In the genomic region with DNA sequence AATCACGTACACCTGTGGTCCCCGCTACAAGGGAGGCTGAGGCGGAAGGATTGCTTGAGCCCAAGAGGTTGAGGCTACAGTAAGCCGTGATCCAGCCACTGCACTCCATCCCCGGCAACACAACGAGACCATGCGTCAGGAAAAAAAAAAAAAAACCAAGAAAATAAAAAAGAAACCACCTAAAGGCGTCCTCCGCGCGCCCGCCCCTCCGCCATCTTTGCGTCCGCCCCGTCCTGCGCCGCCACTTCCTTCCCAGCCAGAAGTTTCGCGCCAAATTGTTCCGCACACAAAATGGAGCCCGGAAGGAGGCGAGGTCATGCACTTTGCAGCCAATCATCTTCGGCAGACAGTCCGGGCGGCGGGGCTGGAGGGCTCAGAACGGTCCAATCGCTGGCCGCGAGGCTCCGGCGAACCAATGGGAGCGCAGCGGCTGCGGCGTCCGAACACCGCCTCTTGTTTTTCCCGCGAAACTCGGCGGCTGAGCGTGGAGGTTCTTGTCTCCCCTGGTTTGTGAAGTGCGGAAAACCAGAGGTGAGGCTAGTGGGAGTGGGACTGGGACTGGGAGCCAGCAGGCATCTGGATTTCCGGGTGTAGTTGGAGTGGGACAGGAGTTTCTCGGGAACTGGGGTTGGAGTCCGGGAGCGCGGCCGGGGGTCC, we compare ENCODE assay signal across 1 cellular context.
A peak's percentile ranks its signal among the peaks of the same experiment; 100 is the strongest.
TF ChIP-seq lines count a peak whose summit lies in the region.

MCM5 (plus strand) TSS at position 463 of the 657 bp plus-strand sequence. CDS start 299 bp downstream, outside the sequence.

TF ChIP-seq in HepG2, 621 proteins besides CTCF, POLR2A, EP300 and RAD21 (continued from another document and continues in another):
- TF ChIP-seq ETV5 (CRISPR knock-in tag; IDR thresholded peaks at IDR 0.05; ENCODE audit: borderline replicate concordance) = peak; percentile 66; the same call in 1 of the 2 replicates
- peak; percentile 60; the same call in 1 of the 2 replicates for TF ChIP-seq ZNF136 (CRISPR knock-in tag; IDR thresholded peaks at IDR 0.05; ENCODE audit: low read depth)
- TF ChIP-seq NBN (conservative IDR thresholded peaks at IDR 0.05) = no peak
- TF ChIP-seq, protein P1, sequence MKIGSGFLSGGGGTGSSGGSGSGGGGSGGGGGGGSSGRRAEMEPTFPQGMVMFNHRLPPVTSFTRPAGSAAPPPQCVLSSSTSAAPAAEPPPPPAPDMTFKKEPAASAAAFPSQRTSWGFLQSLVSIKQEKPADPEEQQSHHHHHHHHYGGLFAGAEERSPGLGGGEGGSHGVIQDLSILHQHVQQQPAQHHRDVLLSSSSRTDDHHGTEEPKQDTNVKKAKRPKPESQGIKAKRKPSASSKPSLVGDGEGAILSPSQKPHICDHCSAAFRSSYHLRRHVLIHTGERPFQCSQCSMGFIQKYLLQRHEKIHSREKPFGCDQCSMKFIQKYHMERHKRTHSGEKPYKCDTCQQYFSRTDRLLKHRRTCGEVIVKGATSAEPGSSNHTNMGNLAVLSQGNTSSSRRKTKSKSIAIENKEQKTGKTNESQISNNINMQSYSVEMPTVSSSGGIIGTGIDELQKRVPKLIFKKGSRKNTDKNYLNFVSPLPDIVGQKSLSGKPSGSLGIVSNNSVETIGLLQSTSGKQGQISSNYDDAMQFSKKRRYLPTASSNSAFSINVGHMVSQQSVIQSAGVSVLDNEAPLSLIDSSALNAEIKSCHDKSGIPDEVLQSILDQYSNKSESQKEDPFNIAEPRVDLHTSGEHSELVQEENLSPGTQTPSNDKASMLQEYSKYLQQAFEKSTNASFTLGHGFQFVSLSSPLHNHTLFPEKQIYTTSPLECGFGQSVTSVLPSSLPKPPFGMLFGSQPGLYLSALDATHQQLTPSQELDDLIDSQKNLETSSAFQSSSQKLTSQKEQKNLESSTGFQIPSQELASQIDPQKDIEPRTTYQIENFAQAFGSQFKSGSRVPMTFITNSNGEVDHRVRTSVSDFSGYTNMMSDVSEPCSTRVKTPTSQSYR (CRISPR knock-in tag; IDR thresholded peaks at IDR 0.05; ENCODE audit: borderline replicate concordance) = no peak
- no peak for TF ChIP-seq RARG (CRISPR knock-in tag; IDR thresholded peaks at IDR 0.05; ENCODE audit: low read depth)
- TF ChIP-seq, protein P2, sequence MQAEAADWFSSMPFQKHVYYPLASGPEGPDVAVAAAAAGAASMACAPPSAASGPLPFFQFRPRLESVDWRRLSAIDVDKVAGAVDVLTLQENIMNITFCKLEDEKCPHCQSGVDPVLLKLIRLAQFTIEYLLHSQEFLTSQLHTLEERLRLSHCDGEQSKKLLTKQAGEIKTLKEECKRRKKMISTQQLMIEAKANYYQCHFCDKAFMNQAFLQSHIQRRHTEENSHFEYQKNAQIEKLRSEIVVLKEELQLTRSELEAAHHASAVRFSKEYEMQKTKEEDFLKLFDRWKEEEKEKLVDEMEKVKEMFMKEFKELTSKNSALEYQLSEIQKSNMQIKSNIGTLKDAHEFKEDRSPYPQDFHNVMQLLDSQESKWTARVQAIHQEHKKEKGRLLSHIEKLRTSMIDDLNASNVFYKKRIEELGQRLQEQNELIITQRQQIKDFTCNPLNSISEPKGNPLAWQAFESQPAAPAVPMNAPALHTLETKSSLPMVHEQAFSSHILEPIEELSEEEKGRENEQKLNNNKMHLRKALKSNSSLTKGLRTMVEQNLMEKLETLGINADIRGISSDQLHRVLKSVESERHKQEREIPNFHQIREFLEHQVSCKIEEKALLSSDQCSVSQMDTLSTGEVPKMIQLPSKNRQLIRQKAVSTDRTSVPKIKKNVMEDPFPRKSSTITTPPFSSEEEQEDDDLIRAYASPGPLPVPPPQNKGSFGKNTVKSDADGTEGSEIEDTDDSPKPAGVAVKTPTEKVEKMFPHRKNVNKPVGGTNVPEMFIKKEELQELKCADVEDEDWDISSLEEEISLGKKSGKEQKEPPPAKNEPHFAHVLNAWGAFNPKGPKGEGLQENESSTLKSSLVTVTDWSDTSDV (CRISPR knock-in tag; IDR thresholded peaks at IDR 0.05) = peak; percentile 67; the same call in 1 of the 2 replicates
- peak; percentile 93 for TF ChIP-seq NFRKB (IDR thresholded peaks at IDR 0.05)
- TF ChIP-seq IRF1 (CRISPR knock-in tag; IDR thresholded peaks at IDR 0.05; ENCODE audit: low read depth) = no peak
- no peak for TF ChIP-seq CAMTA2 (CRISPR knock-in tag; IDR thresholded peaks at IDR 0.05; ENCODE audit: borderline replicate concordance)
- TF ChIP-seq NR2F2 (IDR thresholded peaks at IDR 0.05; ENCODE audit: borderline replicate concordance, low read depth) = no peak
- TF ChIP-seq ZNF891 (CRISPR knock-in tag; IDR thresholded peaks at IDR 0.05) = no peak
- TF ChIP-seq ATF1 (CRISPR knock-in tag; IDR thresholded peaks at IDR 0.05) = peak; percentile 82
- no peak for TF ChIP-seq NRL (CRISPR knock-in tag; IDR thresholded peaks at IDR 0.05; ENCODE audit: borderline replicate concordance)
- peak; percentile 97 for TF ChIP-seq YY1 (IDR thresholded peaks at IDR 0.05; ENCODE audit: insufficient read depth, insufficient replicate concordance, low read depth, low read length)
- TF ChIP-seq ZNF616 (CRISPR knock-in tag; IDR thresholded peaks at IDR 0.05; ENCODE audit: low read depth) = no peak
- TF ChIP-seq PHF8 (CRISPR knock-in tag; IDR thresholded peaks at IDR 0.05) = peak; percentile 60
- no peak for TF ChIP-seq NCOR1 (IDR thresholded peaks at IDR 0.05; ENCODE audit: borderline replicate concordance, low read length)
- peak; percentile 93 for TF ChIP-seq DR1 (CRISPR knock-in tag; IDR thresholded peaks at IDR 0.05)
- TF ChIP-seq CBX2 (IDR thresholded peaks at IDR 0.05; ENCODE audit: low read depth, low read length) = no peak
- TF ChIP-seq CBX2 (CRISPR knock-in tag; IDR thresholded peaks at IDR 0.05; ENCODE audit: low read depth) = no peak
- peak; percentile 61; the same call in 1 of the 2 replicates for TF ChIP-seq KLF12 (CRISPR knock-in tag; IDR thresholded peaks at IDR 0.05; ENCODE audit: borderline replicate concordance)
- TF ChIP-seq POGK (CRISPR knock-in tag; conservative IDR thresholded peaks at IDR 0.05) = peak; percentile 84; the same call in 1 of the 2 replicates
- no peak for TF ChIP-seq CHCHD3 (CRISPR knock-in tag; IDR thresholded peaks at IDR 0.05)
- no peak for TF ChIP-seq ZKSCAN8 (CRISPR knock-in tag; IDR thresholded peaks at IDR 0.05; ENCODE audit: borderline replicate concordance)
- TF ChIP-seq PCBP2 (optimal IDR thresholded peaks at IDR 0.05; ENCODE audit: low read depth, low read length, poor library complexity, severe bottlenecking) = no peak
- no peak for TF ChIP-seq CSRNP2 (CRISPR knock-in tag; conservative IDR thresholded peaks at IDR 0.05; ENCODE audit: low read depth)
- TF ChIP-seq, protein P3, sequence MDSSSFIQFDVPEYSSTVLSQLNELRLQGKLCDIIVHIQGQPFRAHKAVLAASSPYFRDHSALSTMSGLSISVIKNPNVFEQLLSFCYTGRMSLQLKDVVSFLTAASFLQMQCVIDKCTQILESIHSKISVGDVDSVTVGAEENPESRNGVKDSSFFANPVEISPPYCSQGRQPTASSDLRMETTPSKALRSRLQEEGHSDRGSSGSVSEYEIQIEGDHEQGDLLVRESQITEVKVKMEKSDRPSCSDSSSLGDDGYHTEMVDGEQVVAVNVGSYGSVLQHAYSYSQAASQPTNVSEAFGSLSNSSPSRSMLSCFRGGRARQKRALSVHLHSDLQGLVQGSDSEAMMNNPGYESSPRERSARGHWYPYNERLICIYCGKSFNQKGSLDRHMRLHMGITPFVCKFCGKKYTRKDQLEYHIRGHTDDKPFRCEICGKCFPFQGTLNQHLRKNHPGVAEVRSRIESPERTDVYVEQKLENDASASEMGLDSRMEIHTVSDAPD (CRISPR knock-in tag; IDR thresholded peaks at IDR 0.05) = no peak
- TF ChIP-seq, protein P4, sequence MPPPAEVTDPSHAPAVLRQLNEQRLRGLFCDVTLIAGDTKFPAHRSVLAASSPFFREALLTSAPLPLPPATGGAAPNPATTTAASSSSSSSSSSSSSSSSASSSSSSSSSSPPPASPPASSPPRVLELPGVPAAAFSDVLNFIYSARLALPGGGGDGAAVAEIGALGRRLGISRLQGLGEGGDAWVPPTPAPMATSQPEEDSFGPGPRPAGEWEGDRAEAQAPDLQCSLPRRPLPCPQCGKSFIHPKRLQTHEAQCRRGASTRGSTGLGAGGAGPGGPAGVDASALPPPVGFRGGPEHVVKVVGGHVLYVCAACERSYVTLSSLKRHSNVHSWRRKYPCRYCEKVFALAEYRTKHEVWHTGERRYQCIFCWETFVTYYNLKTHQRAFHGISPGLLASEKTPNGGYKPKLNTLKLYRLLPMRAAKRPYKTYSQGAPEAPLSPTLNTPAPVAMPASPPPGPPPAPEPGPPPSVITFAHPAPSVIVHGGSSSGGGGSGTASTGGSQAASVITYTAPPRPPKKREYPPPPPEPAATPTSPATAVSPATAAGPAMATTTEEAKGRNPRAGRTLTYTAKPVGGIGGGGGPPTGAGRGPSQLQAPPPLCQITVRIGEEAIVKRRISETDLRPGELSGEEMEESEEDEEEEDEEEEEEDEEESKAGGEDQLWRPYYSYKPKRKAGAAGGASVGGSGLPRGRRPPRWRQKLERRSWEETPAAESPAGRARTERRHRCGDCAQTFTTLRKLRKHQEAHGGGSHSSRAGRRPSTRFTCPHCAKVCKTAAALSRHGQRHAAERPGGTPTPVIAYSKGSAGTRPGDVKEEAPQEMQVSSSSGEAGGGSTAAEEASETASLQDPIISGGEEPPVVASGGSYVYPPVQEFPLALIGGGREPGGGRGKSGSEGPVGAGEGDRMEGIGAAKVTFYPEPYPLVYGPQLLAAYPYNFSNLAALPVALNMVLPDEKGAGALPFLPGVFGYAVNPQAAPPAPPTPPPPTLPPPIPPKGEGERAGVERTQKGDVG (CRISPR knock-in tag; IDR thresholded peaks at IDR 0.05; ENCODE audit: borderline replicate concordance) = no peak
- no peak for TF ChIP-seq SOX5 (CRISPR knock-in tag; IDR thresholded peaks at IDR 0.05; ENCODE audit: borderline replicate concordance)
- TF ChIP-seq ZNF510 (CRISPR knock-in tag; IDR thresholded peaks at IDR 0.05; ENCODE audit: low read depth) = no peak; the same call in 1 of the 2 replicates
- peak; percentile 99 for TF ChIP-seq TFDP2 (CRISPR knock-in tag; IDR thresholded peaks at IDR 0.05)
- TF ChIP-seq ZNF460 (CRISPR knock-in tag; IDR thresholded peaks at IDR 0.05; ENCODE audit: borderline replicate concordance) = no peak
- TF ChIP-seq, protein P5, sequence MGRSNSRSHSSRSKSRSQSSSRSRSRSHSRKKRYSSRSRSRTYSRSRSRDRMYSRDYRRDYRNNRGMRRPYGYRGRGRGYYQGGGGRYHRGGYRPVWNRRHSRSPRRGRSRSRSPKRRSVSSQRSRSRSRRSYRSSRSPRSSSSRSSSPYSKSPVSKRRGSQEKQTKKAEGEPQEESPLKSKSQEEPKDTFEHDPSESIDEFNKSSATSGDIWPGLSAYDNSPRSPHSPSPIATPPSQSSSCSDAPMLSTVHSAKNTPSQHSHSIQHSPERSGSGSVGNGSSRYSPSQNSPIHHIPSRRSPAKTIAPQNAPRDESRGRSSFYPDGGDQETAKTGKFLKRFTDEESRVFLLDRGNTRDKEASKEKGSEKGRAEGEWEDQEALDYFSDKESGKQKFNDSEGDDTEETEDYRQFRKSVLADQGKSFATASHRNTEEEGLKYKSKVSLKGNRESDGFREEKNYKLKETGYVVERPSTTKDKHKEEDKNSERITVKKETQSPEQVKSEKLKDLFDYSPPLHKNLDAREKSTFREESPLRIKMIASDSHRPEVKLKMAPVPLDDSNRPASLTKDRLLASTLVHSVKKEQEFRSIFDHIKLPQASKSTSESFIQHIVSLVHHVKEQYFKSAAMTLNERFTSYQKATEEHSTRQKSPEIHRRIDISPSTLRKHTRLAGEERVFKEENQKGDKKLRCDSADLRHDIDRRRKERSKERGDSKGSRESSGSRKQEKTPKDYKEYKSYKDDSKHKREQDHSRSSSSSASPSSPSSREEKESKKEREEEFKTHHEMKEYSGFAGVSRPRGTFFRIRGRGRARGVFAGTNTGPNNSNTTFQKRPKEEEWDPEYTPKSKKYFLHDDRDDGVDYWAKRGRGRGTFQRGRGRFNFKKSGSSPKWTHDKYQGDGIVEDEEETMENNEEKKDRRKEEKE (IDR thresholded peaks at IDR 0.05) = no peak
- TF ChIP-seq NR0B2 (CRISPR knock-in tag; IDR thresholded peaks at IDR 0.05) = peak; percentile 89
- TF ChIP-seq ZSCAN29 (CRISPR knock-in tag; conservative IDR thresholded peaks at IDR 0.05) = no peak
